Comparison of ENCODE assay signal across 8 cellular contexts in the genomic region with DNA sequence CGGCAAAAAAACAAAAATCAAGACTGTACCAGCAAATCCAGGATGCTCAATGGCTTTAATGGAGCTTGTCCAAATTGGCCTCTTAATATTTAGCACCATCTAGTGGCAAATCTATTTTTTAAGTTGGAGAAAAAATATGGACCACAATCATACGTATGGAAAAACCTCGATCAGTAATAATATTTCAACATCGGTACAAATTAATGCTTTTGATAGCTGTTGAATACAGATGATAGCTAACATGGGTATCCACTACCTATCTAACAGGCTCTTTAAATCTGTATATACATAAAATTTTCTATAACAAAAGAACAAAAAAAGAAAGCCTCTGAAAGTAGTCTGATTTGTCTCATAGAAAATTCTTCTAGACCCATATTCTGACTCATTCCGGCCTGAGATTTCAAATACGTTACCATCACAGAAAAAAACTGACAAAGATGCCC. TPM values are rescaled to one million over a fixed set of nuclear protein-coding genes. Genes with fewer than 3 reads are reported as not detected.
DNase-seq lines count a peak whose midpoint lies in the region; ATAC-seq and TF ChIP-seq lines count a peak whose summit lies in the region.

No MANE protein-coding gene starts in this region.

- TF ChIP-seq CTCF in LNCaP clone FGC (IDR thresholded peaks at IDR 0.05; ENCODE audit: control insufficient read depth, extremely low read depth, insufficient read depth) = peak; percentile 60
- TF ChIP-seq CTCF in esophagus muscularis mucosa (IDR thresholded peaks at IDR 0.05) = peak; percentile 67 to 71 (median 68)
- peak; percentile 39 for TF ChIP-seq CTCF in neutrophil (IDR thresholded peaks at IDR 0.05)

- H3K4me3 Mint-ChIP-seq in activated T-cell treated with anti-CD3 and anti-CD28 coated beads, Interleukin-2, amount 50 U/mL, for 4 hours = no peak overlapping the region

- no peak for DNase-seq in activated T-cell treated with anti-CD3 and anti-CD28 coated beads, Interleukin-2, amount 50 U/mL, for 4 hours
- no peak for DNase-seq in activated T-cell treated with anti-CD3 and anti-CD28 coated beads for 4 hours
- DNase-seq in LNCaP clone FGC (ENCODE audit: low read depth) = peak; percentile 19
- DNase-seq in SHP77 (lab: John Stamatoyannopoulos, UW) = peak; percentile 57 to 64
- no peak for DNase-seq in esophagus muscularis mucosa (ENCODE audit: extremely low spot score)

- H3K9me3 ChIP-seq in esophagus muscularis mucosa (no peaks in the 10 kb centered on the region), neutrophil (no peaks in the 10 kb centered on the region)

- peaks cover 0 to 34% (median 23%) of the 10 kb centered on the region in 4 donors for H3K4me1 ChIP-seq in esophagus muscularis mucosa
- H3K4me1 ChIP-seq in neutrophil (ENCODE audit: control insufficient read depth in 1 of 2, insufficient read depth in 1 of 2, low read depth in 1 of 2, low read length in 1 of 2) = peaks cover 12 to 21% of the 10 kb centered on the region in 2 experiments

- H3K27ac ChIP-seq in esophagus muscularis mucosa (replicated peaks in 1 of 4) (no peak overlapping the region), neutrophil (no peak overlapping the region)

- 18% methylated on average over 6 of the region's 6 CpGs for WGBS in esophagus muscularis mucosa

- no peaks in the 10 kb centered on the region for H3K27me3 Mint-ChIP-seq in activated T-cell treated with anti-CD3 and anti-CD28 coated beads, Interleukin-2, amount 50 U/mL, for 4 hours (ENCODE audit: low read depth)

- peaks cover 10% of the 10 kb centered on the region for H3K36me3 Mint-ChIP-seq in activated T-cell treated with anti-CD3 and anti-CD28 coated beads, Interleukin-2, amount 50 U/mL, for 4 hours (ENCODE audit: insufficient read depth)

- H3K9me3 Mint-ChIP-seq in activated T-cell treated with anti-CD3 and anti-CD28 coated beads, Interleukin-2, amount 50 U/mL, for 4 hours = no peaks in the 10 kb centered on the region

- H3K4me1 Mint-ChIP-seq in activated T-cell treated with anti-CD3 and anti-CD28 coated beads, Interleukin-2, amount 50 U/mL, for 4 hours (ENCODE audit: low read depth) = peaks cover 43% of the 10 kb centered on the region

- no peak for TF ChIP-seq EP300 in esophagus muscularis mucosa (IDR thresholded peaks at IDR 0.05)

- TF ChIP-seq POLR2A in esophagus muscularis mucosa (IDR thresholded peaks at IDR 0.05; ENCODE audit: low read depth) = no peak

- no peak overlapping the region for H3K4me3 ChIP-seq in LNCaP clone FGC (ENCODE audit: low read depth, low read length)
- H3K4me3 ChIP-seq in esophagus muscularis mucosa = no peak overlapping the region
- H3K4me3 ChIP-seq in neutrophil (ENCODE audit: low read depth in 1 of 2, low read length in 1 of 2) = no peak overlapping the region

- intact Hi-C loops in esophagus muscularis mucosa (cut with DNase I) = loop anchor here (1.0 kb wide), 1 partner anchor 117 kb away; a partner anchor contains a TSS

- ATAC-seq in activated T-cell treated with anti-CD3 and anti-CD28 coated beads, Interleukin-2, amount 50 U/mL, for 4 hours = peak; percentile 65 to 73
- ATAC-seq in HG02642 (IDR thresholded peaks at IDR 0.05; ENCODE audit: poor library complexity, unreplicated experiment) = no peak
- no peak for ATAC-seq in GM18870 (IDR thresholded peaks at IDR 0.05; ENCODE audit: unreplicated experiment)

- H3K36me3 ChIP-seq in esophagus muscularis mucosa (peaks cover 0 to 4% (median 1%) of the 10 kb centered on the region in 4 donors), neutrophil (no peaks in the 10 kb centered on the region)

- H3K27me3 ChIP-seq in esophagus muscularis mucosa (no peaks in the 10 kb centered on the region), neutrophil (no peaks in the 10 kb centered on the region)

RNA-seq across cellular contexts. Expression of a gene that starts 29.2 kb away (rescaled TPM):
- total RNA-seq in activated T-cell treated with anti-CD3 and anti-CD28 coated beads, Interleukin-2, amount 50 U/mL, for 4 hours = 10 to 100 TPM; 51.4 to 56.7 (median 51.5) TPM
- 10 to 100 TPM; 26.1 to 49.0 (median 30.9) TPM for total RNA-seq in esophagus muscularis mucosa

RNA-seq across cellular contexts. Expression of a gene that starts 58.4 kb away (rescaled TPM):
- 10 to 100 TPM; 20.7 to 24.9 (median 23.7) TPM for total RNA-seq in activated T-cell treated with anti-CD3 and anti-CD28 coated beads, Interleukin-2, amount 50 U/mL, for 4 hours
- total RNA-seq in esophagus muscularis mucosa = 100 to 1,000 TPM in 1 of 4 donors, 10 to 100 TPM in 3; 84.8 to 102 (median 92.8) TPM

Comparison
In these comparisons a context has a peak if more than half of its experiments do, and no peak if none do; other contexts are left out.
1. ATAC-seq: peak in activated T-cell treated with anti-CD3 and anti-CD28 coated beads, Interleukin-2, amount 50 U/mL, for 4 hours (2 of 2); none in HG02642 (single experiment) and GM18870 (single experiment).
2. DNase-seq: peak in LNCaP clone FGC (single experiment) and SHP77 (2 of 2); none in activated T-cell treated with anti-CD3 and anti-CD28 coated beads, Interleukin-2, amount 50 U/mL, for 4 hours (single experiment), activated T-cell treated with anti-CD3 and anti-CD28 coated beads for 4 hours (single experiment) and esophagus muscularis mucosa (single experiment).
3. Peak in every context shown above with its lines, with median percentiles within 50 percentile points of each other: CTCF ChIP-seq.